Comparison of ENCODE assay signal across 8 cellular contexts in the genomic region with DNA sequence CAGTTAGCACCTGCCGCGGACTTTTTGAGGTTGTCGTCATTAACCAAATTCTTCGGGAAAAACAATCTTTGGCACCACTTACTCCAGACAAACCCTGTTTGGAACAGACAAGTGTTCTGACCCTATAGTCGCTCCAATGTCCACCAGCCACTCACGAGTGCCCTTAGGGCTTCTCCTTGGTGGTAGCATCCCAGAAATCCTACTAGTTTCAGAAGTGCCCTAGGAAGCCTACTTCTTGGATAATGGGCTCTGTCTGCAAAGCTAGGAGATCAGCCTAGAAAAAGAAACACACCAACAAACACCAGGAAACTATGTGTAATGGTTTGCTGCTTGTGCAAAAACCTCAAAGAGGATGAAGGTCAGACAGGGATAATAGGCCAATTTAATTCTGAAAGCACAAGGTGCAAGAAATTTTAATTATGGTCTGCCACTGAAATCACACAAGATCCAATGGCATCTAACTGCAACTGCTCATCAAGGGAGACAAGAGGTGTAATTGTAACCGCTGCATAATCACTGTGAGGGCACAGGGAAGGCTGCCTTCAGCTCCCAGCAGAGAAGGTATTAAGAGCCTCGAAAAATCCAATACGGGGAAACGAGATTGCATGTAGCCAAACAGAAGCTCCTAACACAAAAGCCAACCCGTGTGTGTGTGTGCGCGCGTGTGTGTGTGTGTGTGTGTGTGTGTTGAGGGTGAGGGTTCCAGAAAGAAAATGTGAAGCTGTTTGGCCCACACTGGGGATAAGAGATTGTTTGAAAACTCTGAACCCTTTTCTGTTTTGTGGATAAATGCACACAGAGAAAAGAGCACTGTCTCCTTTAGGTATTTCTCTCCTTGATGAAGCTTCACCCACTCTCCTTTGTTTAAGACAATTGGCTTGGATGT. TPM values are rescaled to one million over a fixed set of nuclear protein-coding genes. Genes with fewer than 3 reads are reported as not detected.
DNase-seq lines count a peak whose midpoint lies in the region; TF ChIP-seq lines count a peak whose summit lies in the region.

No MANE protein-coding gene starts in this region.

- peak overlapping the region; percentile 94; the same call in 1 of the 2 replicates for H3K9ac ChIP-seq in SK-N-SH

- peaks cover 14% of the 10 kb centered on the region for H3F3A ChIP-seq in SK-N-SH (replicated peaks; ENCODE audit: insufficient read depth)

- H3K4me1 Mint-ChIP-seq in activated CD4-positive, alpha-beta T cell treated with anti-CD3 and anti-CD28 coated beads, Interleukin-2, amount 10 ng/mL, durations not matched to agents 7 days and 5 days = peaks cover 14% of the 10 kb centered on the region

- no peaks in the 10 kb centered on the region for H3K36me3 Mint-ChIP-seq in activated CD4-positive, alpha-beta T cell treated with anti-CD3 and anti-CD28 coated beads, Interleukin-2, amount 10 ng/mL, durations not matched to agents 7 days and 5 days (ENCODE audit: low read depth)

- in situ Hi-C loops in HAP-1 (cut with MboI; ENCODE audit: low sequenced_read_pairs) = no loop called here

- TF ChIP-seq RAD21 in SK-N-SH (IDR thresholded peaks at IDR 0.05; ENCODE audit: low read length) = no peak

- H3K27me3 Mint-ChIP-seq in activated CD4-positive, alpha-beta T cell treated with anti-CD3 and anti-CD28 coated beads, Interleukin-2, amount 10 ng/mL, durations not matched to agents 7 days and 5 days = peaks cover 56% of the 10 kb centered on the region

- intact Hi-C loops in left ventricle myocardium inferior (cut with micrococcal nuclease) = loop anchor here (10.0 kb wide), 1 partner anchor 105 kb away; no protein-coding TSS in a partner anchor

- H3K4me3 ChIP-seq in HAP-1 = peak overlapping the region; percentile 71
- peak overlapping the region; percentile 87 to 89 for H3K4me3 ChIP-seq in SK-N-SH (ENCODE audit: low read depth in 2 of 2, low read length in 1 of 2)
- peak overlapping the region; percentile 78 for H3K4me3 ChIP-seq in left ventricle myocardium inferior

- H3K9me3 ChIP-seq in HAP-1 = no peaks in the 10 kb centered on the region
- H3K9me3 ChIP-seq in SK-N-SH = no peaks in the 10 kb centered on the region
- H3K9me3 ChIP-seq in left ventricle myocardium inferior (replicated peaks) = no peaks in the 10 kb centered on the region

- H3K9me3 Mint-ChIP-seq in activated CD4-positive, alpha-beta T cell treated with anti-CD3 and anti-CD28 coated beads, Interleukin-2, amount 10 ng/mL, durations not matched to agents 7 days and 5 days = no peaks in the 10 kb centered on the region

- peak overlapping the region; percentile 54; the same call in 1 of the 2 replicates for H2AFZ ChIP-seq in SK-N-SH (ENCODE audit: low read depth)

- no peak overlapping the region for H3K4me3 Mint-ChIP-seq in activated CD4-positive, alpha-beta T cell treated with anti-CD3 and anti-CD28 coated beads, Interleukin-2, amount 10 ng/mL, durations not matched to agents 7 days and 5 days

- 84% methylated on average over 14 of the region's 14 CpGs for WGBS in SK-N-SH (ENCODE audit: low lambda C conversion rate)

- H3K27ac ChIP-seq in SK-N-SH (ENCODE audit: low read depth in 2 of 2, low read length in 1 of 2) = peak overlapping the region in 1 of 2 experiments; percentile 74; a peak in 1 of 4 replicates
- H3K27ac ChIP-seq in left ventricle myocardium inferior (replicated peaks) = peak overlapping the region; percentile 83

- H4K20me1 ChIP-seq in SK-N-SH (ENCODE audit: insufficient read depth) = peaks cover 12% of the 10 kb centered on the region; the same call in 1 of the 2 replicates

- POLR2A ChIA-PET in SK-N-SH (lab: Yijun Ruan, JAX) = interaction anchor here (1.2 kb wide), 1 partner anchor 108 kb away, joined by 3 read pairs; no protein-coding TSS in a partner anchor
- POLR2A ChIA-PET in activated CD4-positive, alpha-beta T cell treated with anti-CD3 and anti-CD28 coated beads, Interleukin-2, amount 10 ng/mL, durations not matched to agents 7 days and 5 days (lab: Charles Lee) = interaction anchor here (0.7 kb wide), 1 partner anchor 1188 kb away, joined by 3 read pairs; no protein-coding TSS in a partner anchor

- peak overlapping the region; percentile 94 for H3K4me2 ChIP-seq in SK-N-SH

- CTCF ChIA-PET in SK-N-SH (lab: Yijun Ruan, JAX) = interaction anchor here (0.8 to 2.9 kb wide), 7 partner anchors 9 to 114 kb away, joined by 3 to 13 read pairs (median 5); no protein-coding TSS in a partner anchor
- CTCF ChIA-PET in activated CD4-positive, alpha-beta T cell treated with anti-CD3 and anti-CD28 coated beads, Interleukin-2, amount 10 ng/mL, durations not matched to agents 7 days and 5 days (lab: Charles Lee) = no interaction called here

- DNase-seq in HAP-1 (ENCODE audit: low spot score in 2 of 2) (peak in 1 of 2 experiments; percentile 41), SK-N-SH (no peak), left ventricle myocardium inferior (no peak), renal cortical epithelial cell (ENCODE audit: low read depth) (peak; percentile 43), DMS79 treated with DMSO at 0.1 percent for 48 hours (lab: John Stamatoyannopoulos, UW) (no peak), Kasumi-1 (lab: John Stamatoyannopoulos, UW) (no peak), T-helper 9 cell (no peak)
- no peak for DNase-seq in activated CD4-positive, alpha-beta T cell treated with anti-CD3 and anti-CD28 coated beads, Interleukin-2, amount 10 ng/mL, durations not matched to agents 7 days and 5 days

- TF ChIP-seq EP300 in SK-N-SH (IDR thresholded peaks at IDR 0.05; ENCODE audit: borderline replicate concordance in 1 of 2, low read depth in 1 of 2, low read length in 1 of 2) = no peak

- H3K79me2 ChIP-seq in SK-N-SH (ENCODE audit: insufficient read depth) = peaks cover 50% of the 10 kb centered on the region

- H3K36me3 ChIP-seq in HAP-1 (replicated peaks) = no peaks in the 10 kb centered on the region
- H3K36me3 ChIP-seq in SK-N-SH (replicated peaks in 1 of 2; ENCODE audit: control insufficient read depth in 1 of 2, insufficient read depth in 2 of 2, low read length in 1 of 2) = peaks cover 0 to 11% of the 10 kb centered on the region in 2 experiments
- no peaks in the 10 kb centered on the region for H3K36me3 ChIP-seq in left ventricle myocardium inferior

- TF ChIP-seq CTCF in SK-N-SH (IDR thresholded peaks at IDR 0.05) (no peak), left ventricle myocardium inferior (IDR thresholded peaks at IDR 0.05; ENCODE audit: borderline replicate concordance) (no peak)

- H3K27ac Mint-ChIP-seq in activated CD4-positive, alpha-beta T cell treated with anti-CD3 and anti-CD28 coated beads, Interleukin-2, amount 10 ng/mL, durations not matched to agents 7 days and 5 days = no peak overlapping the region

- H3K27me3 ChIP-seq in HAP-1 (ENCODE audit: low read depth) (no peaks in the 10 kb centered on the region), SK-N-SH (ENCODE audit: insufficient read depth) (no peaks in the 10 kb centered on the region), left ventricle myocardium inferior (ENCODE audit: low read depth) (no peaks in the 10 kb centered on the region)

- no peaks in the 10 kb centered on the region for H3K9me2 ChIP-seq in SK-N-SH

- H3K4me1 ChIP-seq in HAP-1 (peaks cover 50% of the 10 kb centered on the region), SK-N-SH (ENCODE audit: control insufficient read depth in 1 of 2, insufficient read depth in 2 of 2, low read depth in 1 of 2, low read length in 1 of 2) (peaks cover 12 to 19% of the 10 kb centered on the region in 2 experiments; a peak in 3 of 4 replicates), left ventricle myocardium inferior (peaks cover 63% of the 10 kb centered on the region)

TF ChIP-seq in SK-N-SH, 30 proteins besides CTCF, POLR2A, EP300 and RAD21 (continues in another document):
- TF ChIP-seq FOXM1 (IDR thresholded peaks at IDR 0.05; ENCODE audit: low read depth) (no peak), SMC3 (IDR thresholded peaks at IDR 0.05; ENCODE audit: low read depth, low read length) (no peak), IRF3 (IDR thresholded peaks at IDR 0.05; ENCODE audit: low read depth, low read length) (no peak), POLR2AphosphoS5 (IDR thresholded peaks at IDR 0.05; ENCODE audit: low read depth, low read length) (no peak), MXI1 (IDR thresholded peaks at IDR 0.05; ENCODE audit: low read depth, low read length) (no peak), RXRA (IDR thresholded peaks at IDR 0.05; ENCODE audit: borderline replicate concordance, low read depth) (no peak), RFX5 (IDR thresholded peaks at IDR 0.05; ENCODE audit: low read length) (no peak), NRF1 (IDR thresholded peaks at IDR 0.05; ENCODE audit: low read depth, low read length) (no peak), GATA2 (CRISPR knock-in tag; IDR thresholded peaks at IDR 0.05) (no peak), ELF1 (IDR thresholded peaks at IDR 0.05) (no peak)
- TF ChIP-seq, protein P1, sequence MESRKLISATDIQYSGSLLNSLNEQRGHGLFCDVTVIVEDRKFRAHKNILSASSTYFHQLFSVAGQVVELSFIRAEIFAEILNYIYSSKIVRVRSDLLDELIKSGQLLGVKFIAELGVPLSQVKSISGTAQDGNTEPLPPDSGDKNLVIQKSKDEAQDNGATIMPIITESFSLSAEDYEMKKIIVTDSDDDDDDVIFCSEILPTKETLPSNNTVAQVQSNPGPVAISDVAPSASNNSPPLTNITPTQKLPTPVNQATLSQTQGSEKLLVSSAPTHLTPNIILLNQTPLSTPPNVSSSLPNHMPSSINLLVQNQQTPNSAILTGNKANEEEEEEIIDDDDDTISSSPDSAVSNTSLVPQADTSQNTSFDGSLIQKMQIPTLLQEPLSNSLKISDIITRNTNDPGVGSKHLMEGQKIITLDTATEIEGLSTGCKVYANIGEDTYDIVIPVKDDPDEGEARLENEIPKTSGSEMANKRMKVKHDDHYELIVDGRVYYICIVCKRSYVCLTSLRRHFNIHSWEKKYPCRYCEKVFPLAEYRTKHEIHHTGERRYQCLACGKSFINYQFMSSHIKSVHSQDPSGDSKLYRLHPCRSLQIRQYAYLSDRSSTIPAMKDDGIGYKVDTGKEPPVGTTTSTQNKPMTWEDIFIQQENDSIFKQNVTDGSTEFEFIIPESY (IDR thresholded peaks at IDR 0.05; ENCODE audit: borderline replicate concordance, low read depth) = no peak

RNA-seq across cellular contexts. Expression of gene WLS, which starts 2.2 kb away (rescaled TPM):
- polyA plus RNA-seq in SK-N-SH (2012; rRNA removed) = 69.0 and 73.7 TPM in 2 replicates
- 64.1 and 77.6 TPM in 2 replicates for polyA plus RNA-seq in SK-N-SH (2012; cell fraction: cytosol; rRNA removed)
- polyA plus RNA-seq in SK-N-SH (2012; cell fraction: nucleus; rRNA removed) = 59.8 and 94.2 TPM in 2 replicates
- total RNA-seq in left ventricle myocardium inferior (113 TPM), renal cortical epithelial cell (32.5 and 53.1 TPM in 2 replicates)
- not detected for total RNA-seq in activated CD4-positive, alpha-beta T cell treated with anti-CD3 and anti-CD28 coated beads, Interleukin-2, amount 10 ng/mL, durations not matched to agents 7 days and 5 days

Comparison
In these comparisons a context has a peak if more than half of its experiments do, and no peak if none do; other contexts are left out.
1. RNA of gene WLS, which starts 2.2 kb away (total RNA-seq): 113 TPM in left ventricle myocardium inferior (single experiment) and 32.5 to 53.1 TPM in renal cortical epithelial cell; not detected in activated CD4-positive, alpha-beta T cell treated with anti-CD3 and anti-CD28 coated beads, Interleukin-2, amount 10 ng/mL, durations not matched to agents 7 days and 5 days; every median in the first group is over 10 times any median in the second.
2. Peak in every context shown above with its lines, with median percentiles within 50 percentile points of each other: H3K4me3 ChIP-seq.